ENCODE assay signal across 28 cellular contexts in the genomic region with DNA sequence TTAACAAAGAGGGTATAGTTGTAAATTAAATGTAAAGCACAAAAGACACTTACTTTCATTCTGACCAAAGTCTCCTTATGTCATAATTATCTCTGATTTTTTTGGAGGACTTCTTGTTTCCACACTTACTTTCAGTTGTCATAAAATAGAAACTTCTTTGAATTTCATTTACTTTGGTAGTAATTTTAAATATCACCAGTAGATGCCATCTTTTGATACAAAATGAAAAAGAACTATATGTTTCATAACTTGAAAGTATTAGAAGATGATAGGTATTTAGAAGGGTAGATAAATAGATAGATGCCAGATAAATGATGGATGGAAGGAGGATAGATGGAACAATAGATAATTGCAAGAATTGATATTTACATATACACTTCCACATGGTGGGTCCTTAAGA.
DNase-seq lines count a peak whose midpoint lies in the region; ATAC-seq, FAIRE-seq and TF ChIP-seq lines count a peak whose summit lies in the region.
"Had no signal": no experiment of that assay in that cellular context is flagged by ENCODE, and none has a peak within 500 bp of the region (broad histone marks: within the 10 kb centered on the region; RNA-seq: fewer than 3 reads in every experiment).

No MANE protein-coding gene starts in this region.

- no peak overlapping the region for H3K4me3 ChIP-seq in SU-DHL-6 (ENCODE audit: insufficient read depth, low read length, poor library complexity, severe bottlenecking)
- H3K4me3 ChIP-seq: right atrium auricular region, spleen, suprapubic skin had no signal

- H3K79me2 ChIP-seq in SU-DHL-6 (ENCODE audit: insufficient read depth, low read length) = no peaks in the 10 kb centered on the region
- H3K79me2 ChIP-seq: parathyroid adenoma had no signal

- FAIRE-seq in A204.1 (lab: Jason Lieb, UNC) = peak; percentile 96
- FAIRE-seq: GM18507, kidney had no signal

- intact Hi-C loops in natural killer cell (cut with micrococcal nuclease) = no loop called here

- H3K9ac ChIP-seq in SU-DHL-6 (ENCODE audit: low read length) = no peak overlapping the region
- H3K9ac ChIP-seq: parathyroid adenoma had no signal

- H4K20me1 ChIP-seq in SU-DHL-6 (ENCODE audit: low read depth, low read length) = no peaks in the 10 kb centered on the region

- H3K9me3 Mint-ChIP-seq in natural killer cell = peaks cover 8 to 19% of the 10 kb centered on the region in 2 donors
- H3K9me3 Mint-ChIP-seq: central memory CD8-positive, alpha-beta T cell; stimulated activated memory B cell treated with anti-CD40 and anti-IgM and Interleukin-4, amounts not matched to agents 10 μg/mL and 1 μg/mL and 100 μg/mL, for 72 hours had no signal

- no peak overlapping the region for H3K27ac Mint-ChIP-seq in natural killer cell
- H3K27ac Mint-ChIP-seq: activated naive CD8-positive, alpha-beta T cell treated with anti-CD3 and anti-CD28 coated beads, Interleukin-2, amount 50 U/mL, for 24 hours; CD4-positive, alpha-beta T cell; HFFc6; nephron; stimulated activated memory B cell treated with anti-CD40 and anti-IgM and Interleukin-4, amounts not matched to agents 10 μg/mL and 1 μg/mL and 100 μg/mL, for 72 hours had no signal

- DNase-seq in DMS153 (lab: John Stamatoyannopoulos, UW) = peak; percentile 8
- DNase-seq in NCI-H69 (lab: John Stamatoyannopoulos, UW) = peak; percentile 55
- DNase-seq in natural killer cell = no peak
- no peak for DNase-seq in G401 (ENCODE audit: low spot score)
- DNase-seq: activated gamma-delta T cell treated with Interleukin-2 at 50 U/mL for 16 hours; activated naive CD8-positive, alpha-beta T cell treated with anti-CD3 and anti-CD28 coated beads, Interleukin-2, amount 50 U/mL, for 24 hours; CD4-positive, alpha-beta T cell; DMS 273 treated with DMSO at 0.1 percent for 48 hours; GDM1; HFFc6; KG1; kidney; MV-4-11; NCI-H1930; NCI-H345; spleen; stimulated activated CD4-positive, alpha-beta T cell treated with anti-CD3 and anti-CD28 coated beads, Interleukin-2, amount 100 ng/mL, for 48 hours; T-helper 1 cell had no signal

- in situ Hi-C loops in G401 (cut with HindIII; ENCODE audit: low sequenced_read_pairs) = no loop called here

- no peaks in the 10 kb centered on the region for H3K36me3 ChIP-seq in SU-DHL-6 (ENCODE audit: low read length)
- H3K36me3 ChIP-seq: right atrium auricular region, spleen, suprapubic skin had no signal

- no peak for TF ChIP-seq CTCF in SU-DHL-6 (IDR thresholded peaks at IDR 0.05; ENCODE audit: insufficient read depth, low read length, poor library complexity, severe bottlenecking)
- TF ChIP-seq CTCF in natural killer cell (IDR thresholded peaks at IDR 0.05) = no peak

- no peaks in the 10 kb centered on the region for H3K9me2 ChIP-seq in SU-DHL-6 (replicated peaks; ENCODE audit: insufficient read depth, low read length)

- H3K9me3 ChIP-seq in SU-DHL-6 (ENCODE audit: insufficient read depth, low read length) = no peaks in the 10 kb centered on the region
- H3K9me3 ChIP-seq: right atrium auricular region, suprapubic skin had no signal

- peak overlapping the region; percentile 48 for H2AFZ ChIP-seq in SU-DHL-6 (ENCODE audit: low read depth, low read length, severe bottlenecking)
- H2AFZ ChIP-seq: parathyroid adenoma had no signal

- no peaks in the 10 kb centered on the region for H3K27me3 Mint-ChIP-seq in natural killer cell (ENCODE audit: low read depth in 2 of 2)
- H3K27me3 Mint-ChIP-seq: activated naive CD8-positive, alpha-beta T cell treated with anti-CD3 and anti-CD28 coated beads, Interleukin-2, amount 50 U/mL, for 24 hours; CD4-positive, alpha-beta T cell; central memory CD8-positive, alpha-beta T cell; stimulated activated memory B cell treated with anti-CD40 and anti-IgM and Interleukin-4, amounts not matched to agents 10 μg/mL and 1 μg/mL and 100 μg/mL, for 72 hours had no signal

- no peak overlapping the region for H3K4me3 Mint-ChIP-seq in natural killer cell
- H3K4me3 Mint-ChIP-seq: activated naive CD8-positive, alpha-beta T cell treated with anti-CD3 and anti-CD28 coated beads, Interleukin-2, amount 50 U/mL, for 24 hours; CD4-positive, alpha-beta T cell; central memory CD8-positive, alpha-beta T cell; HFFc6; nephron; stimulated activated memory B cell treated with anti-CD40 and anti-IgM and Interleukin-4, amounts not matched to agents 10 μg/mL and 1 μg/mL and 100 μg/mL, for 72 hours had no signal

- H3K27me3 ChIP-seq in SU-DHL-6 (ENCODE audit: low read length) = no peaks in the 10 kb centered on the region
- H3K27me3 ChIP-seq: right atrium auricular region, spleen, suprapubic skin had no signal

- no peaks in the 10 kb centered on the region for H3K4me1 Mint-ChIP-seq in natural killer cell
- H3K4me1 Mint-ChIP-seq: activated naive CD8-positive, alpha-beta T cell treated with anti-CD3 and anti-CD28 coated beads, Interleukin-2, amount 50 U/mL, for 24 hours; central memory CD8-positive, alpha-beta T cell; nephron; stimulated activated memory B cell treated with anti-CD40 and anti-IgM and Interleukin-4, amounts not matched to agents 10 μg/mL and 1 μg/mL and 100 μg/mL, for 72 hours had no signal

- ATAC-seq in natural killer cell (no peak), HG03457 (IDR thresholded peaks at IDR 0.05; ENCODE audit: unreplicated experiment) (no peak)
- ATAC-seq: activated naive CD8-positive, alpha-beta T cell treated with anti-CD3 and anti-CD28 coated beads, Interleukin-2, amount 50 U/mL, for 24 hours; stimulated activated memory B cell treated with anti-CD40 and anti-IgM and Interleukin-4, amounts not matched to agents 10 μg/mL and 1 μg/mL and 100 μg/mL, for 72 hours had no signal

- no peak overlapping the region for H3K27ac ChIP-seq in SU-DHL-6 (ENCODE audit: low read depth, low read length)
- H3K27ac ChIP-seq: parathyroid adenoma, right atrium auricular region, spleen, suprapubic skin had no signal

- no peaks in the 10 kb centered on the region for H3K36me3 Mint-ChIP-seq in natural killer cell
- H3K36me3 Mint-ChIP-seq: stimulated activated memory B cell treated with anti-CD40 and anti-IgM and Interleukin-4, amounts not matched to agents 10 μg/mL and 1 μg/mL and 100 μg/mL, for 72 hours had no signal

- no peaks in the 10 kb centered on the region; the same call in 1 of the 2 replicates for H3F3A ChIP-seq in SU-DHL-6 (ENCODE audit: insufficient read depth)

- peak overlapping the region; percentile 25 for H3K4me2 ChIP-seq in SU-DHL-6 (ENCODE audit: low read depth, low read length, poor library complexity, severe bottlenecking)

Comparison
In these comparisons a context has a peak if more than half of its experiments do, and no peak if none do; other contexts are left out.
1. DNase-seq: peak in DMS153 (single experiment) and NCI-H69 (single experiment); none in natural killer cell (single experiment) and G401 (single experiment).